Comparison of ENCODE assay signal across 22 cellular contexts in genomic region chr12:27852117-27852516, GRCh38.
DNase-seq lines count a peak whose midpoint lies in the region; TF ChIP-seq lines count a peak whose summit lies in the region.
"Had no signal": no experiment of that assay in that cellular context is flagged by ENCODE, and none has a peak within 500 bp of the region (broad histone marks: within the 10 kb centered on the region; RNA-seq: fewer than 3 reads in every experiment).

No MANE protein-coding gene starts in this region.

- H2AFZ ChIP-seq in mammary epithelial cell (ENCODE audit: low read depth, low read length) = peak overlapping the region; percentile 21
- H2AFZ ChIP-seq: GM23338 had no signal

- H3K27ac Mint-ChIP-seq in MCF 10A (ENCODE audit: low read depth, unreplicated experiment) = no peak overlapping the region
- H3K27ac Mint-ChIP-seq: CD14-positive monocyte; CD4-positive, alpha-beta T cell; GM23338; HFFc6 had no signal

- dilution Hi-C loops in mammary epithelial cell (cut with HindIII; ENCODE audit: low sequenced_read_pairs) = no loop called here

- no peaks in the 10 kb centered on the region for H3K79me2 ChIP-seq in mammary epithelial cell (ENCODE audit: insufficient read depth, low read length)

- H3K4me3 ChIP-seq in mammary epithelial cell (replicated peaks in 1 of 3; ENCODE audit: insufficient read depth in 1 of 3, low read depth in 2 of 3, low read length in 3 of 3) = no peak overlapping the region
- H3K4me3 ChIP-seq in epithelial cell of esophagus (ENCODE audit: low read length) = no peak overlapping the region
- no peak overlapping the region for H3K4me3 ChIP-seq in H7 (ENCODE audit: insufficient read depth, low read depth, low read length)
- H3K4me3 ChIP-seq: BLaER1 treated with 17β-estradiol and CSF1 and Interleukin-3, amounts not matched to agents 10 nM and 100 nM; GM23338; HAP-1 had no signal

- H3K4me1 Mint-ChIP-seq in MCF 10A (ENCODE audit: insufficient read depth, unreplicated experiment) = no peaks in the 10 kb centered on the region
- H3K4me1 Mint-ChIP-seq: CD14-positive monocyte; CD8-positive, alpha-beta memory T cell; GM23338 had no signal

- peak; percentile 27 for DNase-seq in mammary epithelial cell
- DNase-seq in MCF 10A (ENCODE audit: unreplicated experiment) = no peak
- DNase-seq in OCI-M1 (lab: John Stamatoyannopoulos, UW) = peak; percentile 25
- DNase-seq in amniotic epithelial cell (ENCODE audit: low read depth) = peak; percentile 39
- DNase-seq in epithelial cell of esophagus (ENCODE audit: low read depth) = peak; percentile 28
- no peak for DNase-seq in putamen (ENCODE audit: low spot score)
- DNase-seq in AG08395 (ENCODE audit: low spot score) = no peak
- DNase-seq in H7 = no peak
- DNase-seq: AML-193; BE2C; CD4-positive, alpha-beta T cell; CD8-positive, alpha-beta memory T cell; DMS 273 treated with DMSO at 0.1 percent for 48 hours; DMS79; EL; GF-D8; HFFc6 had no signal

- intact Hi-C loops in mammary epithelial cell (cut with micrococcal nuclease) (no loop called here), MCF 10A (cut with micrococcal nuclease) (no loop called here)

- H3K27ac ChIP-seq in mammary epithelial cell (ENCODE audit: insufficient read depth, low read depth, low read length) = no peak overlapping the region
- H3K27ac ChIP-seq: 22Rv1; BLaER1 treated with 17β-estradiol and CSF1 and Interleukin-3, amounts not matched to agents 10 nM and 100 nM had no signal

- H3K27me3 Mint-ChIP-seq in MCF 10A (ENCODE audit: insufficient read depth, unreplicated experiment) = no peaks in the 10 kb centered on the region

- POLR2A ChIA-PET in MCF 10A (lab: Yijun Ruan, JAX) = no interaction called here

- H3K9ac ChIP-seq in mammary epithelial cell (ENCODE audit: insufficient read depth, low read length) = no peak overlapping the region
- H3K9ac ChIP-seq: BLaER1 treated with 17β-estradiol and CSF1 and Interleukin-3, amounts not matched to agents 10 nM and 100 nM had no signal

- no peaks in the 10 kb centered on the region for H3K36me3 Mint-ChIP-seq in MCF 10A (ENCODE audit: insufficient read depth, unreplicated experiment)
- H3K36me3 Mint-ChIP-seq: CD14-positive monocyte had no signal

- H3K4me1 ChIP-seq in mammary epithelial cell (ENCODE audit: insufficient read depth, low read length) = no peaks in the 10 kb centered on the region
- H3K4me1 ChIP-seq: BE2C; BLaER1 treated with 17β-estradiol and CSF1 and Interleukin-3, amounts not matched to agents 10 nM and 100 nM; HAP-1 had no signal

- no peak overlapping the region for H3K4me3 Mint-ChIP-seq in MCF 10A (ENCODE audit: unreplicated experiment)
- H3K4me3 Mint-ChIP-seq: CD14-positive monocyte; CD4-positive, alpha-beta T cell; CD8-positive, alpha-beta memory T cell; GM23338; HFFc6 had no signal

- BruUV-seq in mammary epithelial cell (replicated peaks; lab: Mats Ljungman, UMichigan) = no TSS peak
- no TSS peak for BruUV-seq in MCF 10A (replicated peaks; lab: Mats Ljungman, UMichigan)

- no peaks in the 10 kb centered on the region for H3K9me3 ChIP-seq in mammary epithelial cell (replicated peaks; ENCODE audit: insufficient read depth, low read length)
- H3K9me3 ChIP-seq: BE2C, HAP-1 had no signal

- H3K36me3 ChIP-seq in mammary epithelial cell (ENCODE audit: insufficient read depth, low read length) (no peaks in the 10 kb centered on the region), H7 (replicated peaks; ENCODE audit: control insufficient read depth, insufficient read depth, low read length) (no peaks in the 10 kb centered on the region)
- H3K36me3 ChIP-seq: BE2C; BLaER1 treated with 17β-estradiol and CSF1 and Interleukin-3, amounts not matched to agents 10 nM and 100 nM; HAP-1 had no signal

- H4K20me1 ChIP-seq in mammary epithelial cell (ENCODE audit: insufficient read depth, low read length) = no peaks in the 10 kb centered on the region
- H4K20me1 ChIP-seq: BLaER1 treated with 17β-estradiol and CSF1 and Interleukin-3, amounts not matched to agents 10 nM and 100 nM had no signal

- H3K27me3 ChIP-seq in mammary epithelial cell (ENCODE audit: insufficient read depth, low read length) = no peaks in the 10 kb centered on the region
- H3K27me3 ChIP-seq in H7 (ENCODE audit: control insufficient read depth, insufficient read depth, low read length) = no peaks in the 10 kb centered on the region
- H3K27me3 ChIP-seq: BE2C; BLaER1 treated with 17β-estradiol and CSF1 and Interleukin-3, amounts not matched to agents 10 nM and 100 nM had no signal

- in situ Hi-C loops in mammary epithelial cell (cut with MboI; ENCODE audit: low sequenced_read_pairs in 2 of 2) = no loop called here

- H3K4me2 ChIP-seq in mammary epithelial cell (ENCODE audit: insufficient read depth, low read depth, low read length) = no peak overlapping the region
- H3K4me2 ChIP-seq: BLaER1 treated with 17β-estradiol and CSF1 and Interleukin-3, amounts not matched to agents 10 nM and 100 nM; GM23338 had no signal

- H3K9me3 Mint-ChIP-seq in MCF 10A (ENCODE audit: unreplicated experiment) = peaks cover 20% of the 10 kb centered on the region

- TF ChIP-seq CTCF in mammary epithelial cell (conservative IDR thresholded peaks at IDR 0.05 in 1 of 2, IDR thresholded peaks at IDR 0.05 in 1 of 2; ENCODE audit: extremely low read depth in 1 of 2, insufficient read depth in 1 of 2, low read depth in 1 of 2, low read length in 2 of 2) (no peak), MCF 10A (IDR thresholded peaks at IDR 0.05; ENCODE audit: unreplicated experiment) (no peak), epithelial cell of esophagus (IDR thresholded peaks at IDR 0.05; ENCODE audit: insufficient read depth, low read depth, low read length, missing control alignments) (no peak)

- CTCF ChIA-PET in mammary epithelial cell (lab: Charles Lee; ENCODE audit: low non-redundant PET) (no interaction called here), MCF 10A (lab: Yijun Ruan, JAX) (interaction anchor here (1.0 to 1.1 kb wide), 2 partner anchors 31 to 1021 kb away, joined by 3 to 5 read pairs; no protein-coding TSS in a partner anchor)

Comparison
In these comparisons a context has a peak if more than half of its experiments do, and no peak if none do; other contexts are left out.
1. DNase-seq: peak in mammary epithelial cell (single experiment), OCI-M1 (single experiment), amniotic epithelial cell (single experiment) and epithelial cell of esophagus (single experiment); none in MCF 10A (single experiment), putamen (single experiment), AG08395 (single experiment) and H7 (single experiment).